ENCODE assay signal across 16 cellular contexts in genomic region chr20:63186528-63187316, GRCh38. TPM values are rescaled to one million over a fixed set of nuclear protein-coding genes. Genes with fewer than 3 reads are reported as not detected.
DNase-seq lines count a peak whose midpoint lies in the region; ATAC-seq and TF ChIP-seq lines count a peak whose summit lies in the region.
"Had no signal": no experiment of that assay in that cellular context is flagged by ENCODE, and none has a peak within 500 bp of the region (broad histone marks: within the 10 kb centered on the region; RNA-seq: fewer than 3 reads in every experiment).

No MANE protein-coding gene starts in this region.

- DNase-seq in CD8-positive, alpha-beta T cell: no peak
- peak; percentile 57 for DNase-seq in mammary epithelial cell
- peak; percentile 36 for DNase-seq in mesendoderm
- DNase-seq in stimulated activated naive CD8-positive, alpha-beta T cell treated with anti-CD3 and anti-CD28 coated beads, Interleukin-15, Interleukin-2, amounts not matched to agents 100 U/mL and 50 U/mL, for 24 hours: no peak
- no peak for DNase-seq in SK-N-SH
- no peak for DNase-seq in NCI-H146 treated with DMSO at 0.1 percent for 48 hours (lab: John Stamatoyannopoulos, UW; ENCODE audit: unreplicated experiment)
- DNase-seq: activated naive CD8-positive, alpha-beta T cell treated with anti-CD3 and anti-CD28 coated beads, Interleukin-2, amount 10 ng/mL, durations not matched to agents 7 days and 5 days; left ventricle myocardium inferior; NCI-H1105; NCI-H748 treated with DMSO at 0.1 percent for 48 hours; nephron progenitor cell; SHP77 treated with DMSO at 0.1 percent for 48 hours; sigmoid colon; WERI-Rb-1 had no signal

- no peak overlapping the region for H3K23ac ChIP-seq in mesendoderm (ENCODE audit: low read length)

- H3F3A ChIP-seq in SK-N-SH (replicated peaks; ENCODE audit: insufficient read depth): peaks cover 7% of the 10 kb centered on the region

- no peaks in the 10 kb centered on the region for H3K79me2 ChIP-seq in mammary epithelial cell (ENCODE audit: insufficient read depth, low read length)
- no peaks in the 10 kb centered on the region for H3K79me2 ChIP-seq in mesendoderm (ENCODE audit: control insufficient read depth, insufficient read depth, low read length)
- no peaks in the 10 kb centered on the region for H3K79me2 ChIP-seq in SK-N-SH (ENCODE audit: insufficient read depth)

- H2BK120ac ChIP-seq in mesendoderm (ENCODE audit: low read depth, low read length): no peak overlapping the region

- intact Hi-C loops in CD8-positive, alpha-beta T cell (cut with DNase I, micrococcal nuclease): no loop called here
- intact Hi-C loops in mammary epithelial cell (cut with micrococcal nuclease): loop anchor here (1.0 kb wide), 1 partner anchor 30 kb away; the partner anchor contains the start of gene YTHDF1

- 98% methylated on average over 6 of the region's 8 CpGs for WGBS in mammary epithelial cell (ENCODE audit: low coverage, missing lambda C conversion rate)
- WGBS in mesendoderm (ENCODE audit: extremely low coverage, insufficient coverage, low lambda C conversion rate): no CpG with 5 or more reads among the region's 8 CpGs
- 84% methylated on average over 5 of the region's 8 CpGs for WGBS in SK-N-SH (ENCODE audit: low lambda C conversion rate)

- TF ChIP-seq EP300 in SK-N-SH (IDR thresholded peaks at IDR 0.05; ENCODE audit: borderline replicate concordance in 1 of 2, low read depth in 1 of 2, low read length in 1 of 2): no peak

- ATAC-seq in CD8-positive, alpha-beta T cell: no peak
- no peak for ATAC-seq in stimulated activated naive CD8-positive, alpha-beta T cell treated with anti-CD3 and anti-CD28 coated beads, Interleukin-15, Interleukin-2, amounts not matched to agents 100 U/mL and 50 U/mL, for 24 hours
- no peak for ATAC-seq in GM19452 (IDR thresholded peaks at IDR 0.05; ENCODE audit: unreplicated experiment)

- H3K36me3 ChIP-seq in CD8-positive, alpha-beta T cell (ENCODE audit: insufficient read depth, low read length): no peaks in the 10 kb centered on the region
- no peaks in the 10 kb centered on the region for H3K36me3 ChIP-seq in HEK293 (ENCODE audit: control insufficient read depth in 2 of 2, insufficient read depth in 1 of 2, low read length in 2 of 2)
- H3K36me3 ChIP-seq in mammary epithelial cell (ENCODE audit: insufficient read depth, low read length): no peaks in the 10 kb centered on the region
- no peaks in the 10 kb centered on the region for H3K36me3 ChIP-seq in mesendoderm (ENCODE audit: control insufficient read depth, insufficient read depth, low read length)
- no peaks in the 10 kb centered on the region for H3K36me3 ChIP-seq in SK-N-SH (replicated peaks in 1 of 2; ENCODE audit: control insufficient read depth in 1 of 2, insufficient read depth in 2 of 2, low read length in 1 of 2)
- H3K36me3 ChIP-seq: left ventricle myocardium inferior, sigmoid colon, WERI-Rb-1 had no signal

- H2AFZ ChIP-seq in mammary epithelial cell (ENCODE audit: low read depth, low read length) (no peak overlapping the region), SK-N-SH (ENCODE audit: low read depth) (no peak overlapping the region)

- H3K4ac ChIP-seq in mesendoderm (ENCODE audit: low read depth, low read length): no peak overlapping the region

- no peaks in the 10 kb centered on the region for H3K9me2 ChIP-seq in SK-N-SH

- H4K5ac ChIP-seq in mesendoderm (ENCODE audit: low read length): no peak overlapping the region

- no peaks in the 10 kb centered on the region for H3K9me3 ChIP-seq in CD8-positive, alpha-beta T cell (ENCODE audit: low read length)
- no peaks in the 10 kb centered on the region for H3K9me3 ChIP-seq in HEK293 (ENCODE audit: control insufficient read depth, insufficient read depth, low read depth, low read length)
- H3K9me3 ChIP-seq in mammary epithelial cell (replicated peaks; ENCODE audit: insufficient read depth, low read length): no peaks in the 10 kb centered on the region
- no peaks in the 10 kb centered on the region for H3K9me3 ChIP-seq in SK-N-SH
- H3K9me3 ChIP-seq: left ventricle myocardium inferior, sigmoid colon had no signal

- H4K20me1 ChIP-seq in mammary epithelial cell (ENCODE audit: insufficient read depth, low read length) (no peaks in the 10 kb centered on the region), SK-N-SH (ENCODE audit: insufficient read depth) (no peaks in the 10 kb centered on the region)

- H3K36me3 Mint-ChIP-seq in CD8-positive, alpha-beta T cell: no peaks in the 10 kb centered on the region
- H3K36me3 Mint-ChIP-seq: activated naive CD8-positive, alpha-beta T cell treated with anti-CD3 and anti-CD28 coated beads, Interleukin-2, amount 10 ng/mL, durations not matched to agents 7 days and 5 days had no signal

- POLR2A ChIA-PET in CD8-positive, alpha-beta T cell (lab: Charles Lee): no interaction called here
- POLR2A ChIA-PET in HEK293 (lab: Yijun Ruan, JAX): no interaction called here
- POLR2A ChIA-PET in SK-N-SH (lab: Yijun Ruan, JAX): no interaction called here

- no peaks in the 10 kb centered on the region for H3K4me1 Mint-ChIP-seq in CD8-positive, alpha-beta T cell (ENCODE audit: low read depth)
- H3K4me1 Mint-ChIP-seq: activated naive CD8-positive, alpha-beta T cell treated with anti-CD3 and anti-CD28 coated beads, Interleukin-2, amount 10 ng/mL, durations not matched to agents 7 days and 5 days; nephron progenitor cell had no signal

- no peak overlapping the region for H2BK15ac ChIP-seq in mesendoderm (replicated peaks; ENCODE audit: low read depth)

- H2AK5ac ChIP-seq in mesendoderm (ENCODE audit: low read length): no peak overlapping the region

- peaks cover 7% of the 10 kb centered on the region for H3K27me3 Mint-ChIP-seq in CD8-positive, alpha-beta T cell (ENCODE audit: low read depth)
- H3K27me3 Mint-ChIP-seq: activated naive CD8-positive, alpha-beta T cell treated with anti-CD3 and anti-CD28 coated beads, Interleukin-2, amount 10 ng/mL, durations not matched to agents 7 days and 5 days had no signal

- H3K27me3 ChIP-seq in CD8-positive, alpha-beta T cell (ENCODE audit: insufficient read depth, low read length): no peaks in the 10 kb centered on the region
- H3K27me3 ChIP-seq in mammary epithelial cell (ENCODE audit: insufficient read depth, low read length) (no peaks in the 10 kb centered on the region), mesendoderm (ENCODE audit: insufficient read depth, low read length, poor library complexity) (no peaks in the 10 kb centered on the region), SK-N-SH (ENCODE audit: insufficient read depth) (no peaks in the 10 kb centered on the region)

- H3K27ac ChIP-seq in CD8-positive, alpha-beta T cell (ENCODE audit: low read depth, low read length): no peak overlapping the region
- H3K27ac ChIP-seq in HEK293 (ENCODE audit: extremely low read depth, low read depth, low read length) (no peak overlapping the region), mammary epithelial cell (ENCODE audit: insufficient read depth, low read depth, low read length) (no peak overlapping the region), mesendoderm (ENCODE audit: low read depth, low read length) (no peak overlapping the region), SK-N-SH (ENCODE audit: low read depth in 2 of 2, low read length in 1 of 2) (no peak overlapping the region)
- H3K27ac ChIP-seq: left ventricle myocardium inferior, sigmoid colon, WERI-Rb-1 had no signal

- TF ChIP-seq CTCF in CD8-positive, alpha-beta T cell (IDR thresholded peaks at IDR 0.05): no peak
- TF ChIP-seq CTCF in HEK293 (tag by site-specific recombination; IDR thresholded peaks at IDR 0.05): 0 out of 2 replicates have a peak, but pooled peaks have one; percentile 13
- TF ChIP-seq CTCF in mammary epithelial cell (conservative IDR thresholded peaks at IDR 0.05 in 1 of 2, IDR thresholded peaks at IDR 0.05 in 1 of 2; ENCODE audit: extremely low read depth in 1 of 2, insufficient read depth in 1 of 2, low read depth in 1 of 2, low read length in 2 of 2): peak; percentile 34 to 68
- no peak for TF ChIP-seq CTCF in SK-N-SH (IDR thresholded peaks at IDR 0.05)

- no peak overlapping the region for H3K56ac ChIP-seq in mesendoderm (ENCODE audit: low read length)

- CTCF ChIA-PET in CD8-positive, alpha-beta T cell (lab: Charles Lee): no interaction called here
- CTCF ChIA-PET in HEK293 (lab: Yijun Ruan, JAX) (interaction anchor here (0.7 kb wide), 1 partner anchor 29 kb away, joined by 4 read pairs; the partner anchor contains the start of gene YTHDF1), mammary epithelial cell (lab: Charles Lee; ENCODE audit: low non-redundant PET) (no interaction called here), SK-N-SH (lab: Yijun Ruan, JAX) (no interaction called here)

- dilution Hi-C loops in mammary epithelial cell (cut with HindIII; ENCODE audit: low sequenced_read_pairs): no loop called here

- H3K18ac ChIP-seq in mesendoderm (ENCODE audit: low read length): no peak overlapping the region

- H3K4me3 ChIP-seq in CD8-positive, alpha-beta T cell (ENCODE audit: low read depth, low read length): no peak overlapping the region
- H3K4me3 ChIP-seq in HEK293 (ENCODE audit: low read depth, low read length): no peak overlapping the region
- no peak overlapping the region for H3K4me3 ChIP-seq in mammary epithelial cell (replicated peaks in 1 of 3; ENCODE audit: insufficient read depth in 1 of 3, low read depth in 2 of 3, low read length in 3 of 3)
- H3K4me3 ChIP-seq in mesendoderm (ENCODE audit: low read length): no peak overlapping the region
- no peak overlapping the region for H3K4me3 ChIP-seq in SK-N-SH (ENCODE audit: low read depth in 2 of 2, low read length in 1 of 2)
- H3K4me3 ChIP-seq: left ventricle myocardium inferior, sigmoid colon had no signal

- TF ChIP-seq RAD21 in SK-N-SH (IDR thresholded peaks at IDR 0.05; ENCODE audit: low read length): no peak

- no peaks in the 10 kb centered on the region for H3K79me1 ChIP-seq in mesendoderm (ENCODE audit: low read length)

- no peak overlapping the region for H2BK5ac ChIP-seq in mesendoderm (ENCODE audit: low read length)

- H3K9me3 Mint-ChIP-seq in CD8-positive, alpha-beta T cell: no peaks in the 10 kb centered on the region
- H3K9me3 Mint-ChIP-seq: activated naive CD8-positive, alpha-beta T cell treated with anti-CD3 and anti-CD28 coated beads, Interleukin-2, amount 10 ng/mL, durations not matched to agents 7 days and 5 days; nephron progenitor cell had no signal

- H3K9ac ChIP-seq in mammary epithelial cell (ENCODE audit: insufficient read depth, low read length): no peak overlapping the region
- no peak overlapping the region for H3K9ac ChIP-seq in mesendoderm (ENCODE audit: low read length)
- H3K9ac ChIP-seq in SK-N-SH: no peak overlapping the region

- in situ Hi-C loops in mammary epithelial cell (cut with MboI; ENCODE audit: low sequenced_read_pairs in 2 of 2): loop anchor here in 1 of 2 donors (10.0 kb wide), 1 partner anchor 132 kb away; no protein-coding TSS in a partner anchor

- H3K4me1 ChIP-seq in CD8-positive, alpha-beta T cell (ENCODE audit: insufficient read depth, low read length): no peaks in the 10 kb centered on the region
- H3K4me1 ChIP-seq in HEK293 (ENCODE audit: control insufficient read depth, insufficient read depth, low read length): no peaks in the 10 kb centered on the region
- peaks cover 7% of the 10 kb centered on the region for H3K4me1 ChIP-seq in mammary epithelial cell (ENCODE audit: insufficient read depth, low read length)
- H3K4me1 ChIP-seq in mesendoderm (ENCODE audit: control insufficient read depth, low read depth, low read length): no peaks in the 10 kb centered on the region
- no peaks in the 10 kb centered on the region for H3K4me1 ChIP-seq in SK-N-SH (ENCODE audit: control insufficient read depth in 1 of 2, insufficient read depth in 2 of 2, low read depth in 1 of 2, low read length in 1 of 2)
- H3K4me1 ChIP-seq: left ventricle myocardium inferior, sigmoid colon had no signal

- H3K4me3 Mint-ChIP-seq in CD8-positive, alpha-beta T cell: no peak overlapping the region
- H3K4me3 Mint-ChIP-seq: activated naive CD8-positive, alpha-beta T cell treated with anti-CD3 and anti-CD28 coated beads, Interleukin-2, amount 10 ng/mL, durations not matched to agents 7 days and 5 days; nephron progenitor cell had no signal

- no peak overlapping the region for H4K8ac ChIP-seq in mesendoderm (ENCODE audit: low read depth, low read length)

- BruUV-seq in mammary epithelial cell (replicated peaks; lab: Mats Ljungman, UMichigan): no TSS peak

- no peak overlapping the region for H3K4me2 ChIP-seq in mammary epithelial cell (ENCODE audit: insufficient read depth, low read depth, low read length)
- no peak overlapping the region for H3K4me2 ChIP-seq in mesendoderm (ENCODE audit: low read length)
- no peak overlapping the region for H3K4me2 ChIP-seq in SK-N-SH

- H3K27ac Mint-ChIP-seq in CD8-positive, alpha-beta T cell: peak overlapping the region; percentile 49
- H3K27ac Mint-ChIP-seq: activated naive CD8-positive, alpha-beta T cell treated with anti-CD3 and anti-CD28 coated beads, Interleukin-2, amount 10 ng/mL, durations not matched to agents 7 days and 5 days; nephron progenitor cell had no signal

RNA-seq across cellular contexts. Expression of gene YTHDF1, which starts 29.2 kb away (rescaled TPM):
- 10 to 100 TPM; 44.8 to 45.7 TPM for total RNA-seq in CD8-positive, alpha-beta T cell
- total RNA-seq in mammary epithelial cell: 10 to 100 TPM; 30.3 to 40.4 TPM
- 26.5 TPM for polyA plus RNA-seq in mammary epithelial cell
- polyA minus RNA-seq in mammary epithelial cell: 29.5 TPM
- polyA plus RNA-seq in mesendoderm (2013, experiment 1 of 2): 54.2 TPM
- polyA plus RNA-seq in mesendoderm (2013, experiment 2 of 2): 53.8 TPM
- 15.5 and 17.0 TPM in 2 replicates for polyA plus RNA-seq in SK-N-SH (2012; rRNA removed)
- polyA plus RNA-seq in SK-N-SH (2012; cell fraction: cytosol; rRNA removed): 15.9 and 17.6 TPM in 2 replicates
- 25.6 and 28.5 TPM in 2 replicates for polyA plus RNA-seq in SK-N-SH (2012; cell fraction: nucleus; rRNA removed)

RNA-seq across cellular contexts. Expression of gene BIRC7, which starts 49.0 kb away (rescaled TPM):
- 1 to 10 TPM; 2.0 to 2.1 TPM for total RNA-seq in CD8-positive, alpha-beta T cell
- total RNA-seq in mammary epithelial cell: not detected
- polyA plus RNA-seq in mammary epithelial cell (not detected), SK-N-SH (2012; rRNA removed) (not detected in 2 replicates)
- polyA minus RNA-seq in mammary epithelial cell: not detected
- polyA plus RNA-seq in mesendoderm (2013, experiment 1 of 2): not detected
- not detected for polyA plus RNA-seq in mesendoderm (2013, experiment 2 of 2)
- not detected in 2 replicates for polyA plus RNA-seq in SK-N-SH (2012; cell fraction: cytosol; rRNA removed)
- not detected in 2 replicates for polyA plus RNA-seq in SK-N-SH (2012; cell fraction: nucleus; rRNA removed)
- total RNA-seq: activated naive CD8-positive, alpha-beta T cell treated with anti-CD3 and anti-CD28 coated beads, Interleukin-2, amount 10 ng/mL, durations not matched to agents 7 days and 5 days had no signal

Comparison
In these comparisons a context has a peak if more than half of its experiments do, and no peak if none do; other contexts are left out.
1. DNase-seq: peak in mammary epithelial cell (single experiment) and mesendoderm (single experiment); none in CD8-positive, alpha-beta T cell (0 of 7), stimulated activated naive CD8-positive, alpha-beta T cell treated with anti-CD3 and anti-CD28 coated beads, Interleukin-15, Interleukin-2, amounts not matched to agents 100 U/mL and 50 U/mL, for 24 hours (single experiment), SK-N-SH (single experiment) and NCI-H146 treated with DMSO at 0.1 percent for 48 hours (single experiment).
2. CTCF ChIP-seq: peak in HEK293 (single experiment) and mammary epithelial cell (2 of 2); none in CD8-positive, alpha-beta T cell (single experiment) and SK-N-SH (single experiment).